Comparison of ENCODE assay signal across 17 cellular contexts in the genomic region with DNA sequence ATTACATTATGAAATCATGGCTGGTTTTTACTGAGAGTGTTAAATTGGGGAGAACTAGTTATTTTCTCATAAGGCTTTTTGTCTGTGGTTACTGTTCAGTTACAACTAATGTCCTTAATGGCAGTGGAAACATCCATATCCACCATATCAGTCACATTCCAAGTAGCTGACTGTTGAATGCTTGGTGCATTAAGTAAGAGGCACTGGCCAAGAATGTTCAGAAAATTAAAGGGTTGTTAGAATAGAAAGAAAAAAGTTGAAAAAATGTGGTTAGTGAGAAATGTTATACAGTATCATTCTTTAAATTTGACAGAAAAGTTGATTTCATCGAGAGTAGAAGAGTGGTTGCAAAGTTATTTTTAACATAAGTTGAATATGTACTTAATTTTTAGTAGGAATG.
A peak's percentile ranks its signal among the peaks of the same experiment; 100 is the strongest.
DNase-seq lines count a peak whose midpoint lies in the region; ATAC-seq, FAIRE-seq and TF ChIP-seq lines count a peak whose summit lies in the region.
"Had no signal": no experiment of that assay in that cellular context is flagged by ENCODE, and none has a peak within 500 bp of the region (broad histone marks: within the 10 kb centered on the region; RNA-seq: fewer than 3 reads in every experiment).

No MANE protein-coding gene starts in this region.

- no peak overlapping the region for H3K4me3 ChIP-seq in PC-3 (ENCODE audit: low read length)
- no peak overlapping the region for H3K4me3 ChIP-seq in endothelial cell of umbilical vein (replicated peaks in 1 of 3; ENCODE audit: insufficient read depth in 1 of 3, low read depth in 1 of 3, low read length in 3 of 3)
- H3K4me3 ChIP-seq: body of pancreas, psoas muscle, SK-N-MC had no signal

- H3K27me3 ChIP-seq in PC-3 (ENCODE audit: low read length) (no peaks in the 10 kb centered on the region), endothelial cell of umbilical vein (ENCODE audit: control insufficient read depth in 2 of 2, insufficient read depth in 2 of 2, low read length in 2 of 2) (no peaks in the 10 kb centered on the region)
- H3K27me3 ChIP-seq: body of pancreas had no signal

- DNase-seq in Caki2 (ENCODE audit: low read depth) (peak; percentile 18), PC-3 (peak; percentile 66), endothelial cell of umbilical vein (ENCODE audit: low read depth, low spot score) (peak; percentile 4), myocyte (ENCODE audit: low read depth) (peak; percentile 57)
- DNase-seq: activated T-cell treated with anti-CD3 and anti-CD28 coated beads, Interleukin-2, amount 50 U/mL, for 24 hours; body of pancreas; CD4-positive, CD25-positive, alpha-beta regulatory T cell; NCI-H1417; NCI-H526 treated with DMSO at 0.1 percent for 48 hours; psoas muscle; stimulated activated CD4-positive, alpha-beta T cell treated with anti-CD3 and anti-CD28 coated beads, Interleukin-4, amount 100 ng/mL, for 4 hours had no signal

- H2AFZ ChIP-seq in PC-3 (ENCODE audit: low read length) (no peak overlapping the region), endothelial cell of umbilical vein (ENCODE audit: low read depth, low read length) (no peak overlapping the region)

- CTCF ChIA-PET in PC-3 (lab: Charles Lee) (no interaction called here), endothelial cell of umbilical vein (lab: Charles Lee) (no interaction called here)

- no peak for TF ChIP-seq POLR2A in endothelial cell of umbilical vein (IDR thresholded peaks at IDR 0.05; ENCODE audit: low read depth, low read length)

- H3K4me1 ChIP-seq in PC-3 (ENCODE audit: insufficient read depth, low read length) (no peaks in the 10 kb centered on the region), endothelial cell of umbilical vein (ENCODE audit: control insufficient read depth, extremely low read depth, insufficient read depth, low read length) (no peaks in the 10 kb centered on the region)
- H3K4me1 ChIP-seq: body of pancreas, psoas muscle had no signal

- H3K27ac ChIP-seq in PC-3 (ENCODE audit: low read length) (no peak overlapping the region), endothelial cell of umbilical vein (ENCODE audit: insufficient read depth, low read depth, low read length) (no peak overlapping the region)
- H3K27ac ChIP-seq: body of pancreas, psoas muscle, SK-N-MC had no signal

- H3K36me3 ChIP-seq in PC-3 (ENCODE audit: low read depth, low read length) (no peaks in the 10 kb centered on the region), endothelial cell of umbilical vein (ENCODE audit: control insufficient read depth in 2 of 2, extremely low read depth in 1 of 2, insufficient read depth in 2 of 2, low read length in 2 of 2) (no peaks in the 10 kb centered on the region)

- no peaks in the 10 kb centered on the region for H4K20me1 ChIP-seq in PC-3 (ENCODE audit: low read length)
- no peaks in the 10 kb centered on the region for H4K20me1 ChIP-seq in endothelial cell of umbilical vein (replicated peaks; ENCODE audit: control insufficient read depth, extremely low read depth, insufficient read depth, low read length)

- no peaks in the 10 kb centered on the region for H3K9me3 ChIP-seq in PC-3 (ENCODE audit: low read length)
- no peaks in the 10 kb centered on the region for H3K9me3 ChIP-seq in endothelial cell of umbilical vein (replicated peaks; ENCODE audit: control insufficient read depth, insufficient read depth, low read length)
- H3K9me3 ChIP-seq: body of pancreas, psoas muscle had no signal

- BruUV-seq in PC-3 (replicated peaks; lab: Mats Ljungman, UMichigan) (no TSS peak), endothelial cell of umbilical vein (replicated peaks; lab: Mats Ljungman, UMichigan) (no TSS peak)

- H3K79me2 ChIP-seq in PC-3 (ENCODE audit: low read length) (no peaks in the 10 kb centered on the region), endothelial cell of umbilical vein (ENCODE audit: control insufficient read depth, insufficient read depth, low read length) (no peaks in the 10 kb centered on the region)

- no peaks in the 10 kb centered on the region for H3K9me1 ChIP-seq in endothelial cell of umbilical vein (replicated peaks; ENCODE audit: control insufficient read depth, extremely low read depth, insufficient read depth, low read length)

- no peak for FAIRE-seq in endothelial cell of umbilical vein (lab: Jason Lieb, UNC)

- H3K9ac ChIP-seq in PC-3 (ENCODE audit: low read length), result no peak overlapping the region
- no peak overlapping the region for H3K9ac ChIP-seq in endothelial cell of umbilical vein (replicated peaks; ENCODE audit: extremely low read depth, insufficient read depth, low read length)

- in situ Hi-C loops in Caki2 (cut with HindIII; ENCODE audit: low pct_unique_long_range_greater_than_20kb, low sequenced_read_pairs), result no loop called here

- H3K4me2 ChIP-seq in PC-3 (ENCODE audit: low read length) (no peak overlapping the region), endothelial cell of umbilical vein (ENCODE audit: insufficient read depth, low read length) (no peak overlapping the region)

- ATAC-seq in PC-3 (0 out of 2 replicates have a peak, but pooled peaks have one; percentile 18), GM18873 (IDR thresholded peaks at IDR 0.05; ENCODE audit: low FRiP score, unreplicated experiment) (no peak), HG03135 (IDR thresholded peaks at IDR 0.05; ENCODE audit: unreplicated experiment) (no peak), GM21786 (IDR thresholded peaks at IDR 0.05; ENCODE audit: unreplicated experiment) (no peak), HG02840 (IDR thresholded peaks at IDR 0.05; ENCODE audit: low FRiP score, unreplicated experiment) (no peak)
- ATAC-seq: body of pancreas, psoas muscle, WTC11 had no signal

- TF ChIP-seq CTCF in PC-3 (conservative IDR thresholded peaks at IDR 0.05; ENCODE audit: low read depth, low read length) (no peak), endothelial cell of umbilical vein (IDR thresholded peaks at IDR 0.05; ENCODE audit: extremely low read depth in 1 of 2, insufficient read depth in 1 of 2, low read depth in 1 of 2, low read length in 2 of 2) (no peak)

- no peaks in the 10 kb centered on the region for H3K9me2 ChIP-seq in PC-3 (replicated peaks; ENCODE audit: low read length)

- intact Hi-C loops in PC-3 (cut with micrococcal nuclease), result no loop called here
- intact Hi-C loops in endothelial cell of umbilical vein (cut with micrococcal nuclease), result no loop called here

- dilution Hi-C loops in endothelial cell of umbilical vein (cut with MboI; ENCODE audit: extremely low pct_ligation_motif_present, low sequenced_read_pairs), result no loop called here

- POLR2A ChIA-PET in PC-3 (lab: Charles Lee; ENCODE audit: unreplicated experiment), result no interaction called here
- POLR2A ChIA-PET in endothelial cell of umbilical vein (lab: Charles Lee), result no interaction called here

- H3F3A ChIP-seq in PC-3 (ENCODE audit: low read length, unreplicated experiment), result no peaks in the 10 kb centered on the region

TF ChIP-seq in endothelial cell of umbilical vein, 7 proteins besides CTCF, POLR2A, EP300 and RAD21:
- TF ChIP-seq MAX (IDR thresholded peaks at IDR 0.05; ENCODE audit: insufficient read depth, insufficient read length), result no peak
- TF ChIP-seq FOS (IDR thresholded peaks at IDR 0.05; ENCODE audit: borderline replicate concordance, insufficient read depth, low read length), result peak; percentile 47
TF ChIP-seq in endothelial cell of umbilical vein: peak in this region for 1.

Comparison
In these comparisons a context has a peak if more than half of its experiments do, and no peak if none do; other contexts are left out.
1. DNase-seq: peak in every context shown above with its lines; median percentile 66 in PC-3; 57 in myocyte; 18 in Caki2; 4 in endothelial cell of umbilical vein.